In genomic region chr15:66131200-66131599, GRCh38 we compare ENCODE assay signal across 21 cellular contexts.
DNase-seq lines count a peak whose midpoint lies in the region; ATAC-seq, FAIRE-seq and TF ChIP-seq lines count a peak whose summit lies in the region.
"Had no signal": no experiment of that assay in that cellular context is flagged by ENCODE, and none has a peak within 500 bp of the region (broad histone marks: within the 10 kb centered on the region; RNA-seq: fewer than 3 reads in every experiment).

No MANE protein-coding gene starts in this region.

- H3K4me1 ChIP-seq in pancreas: peaks cover 0 to 3% (median 3%) of the 10 kb centered on the region in 3 donors
- H3K4me1 ChIP-seq: Peyer's patch had no signal

- intact Hi-C loops in pancreas (cut with DNase I): no loop called here

- no peaks in the 10 kb centered on the region for H3K27me3 ChIP-seq in pancreas
- H3K27me3 ChIP-seq: MG63, Peyer's patch had no signal

- DNase-seq in DMS79 treated with DMSO at 0.1 percent for 48 hours (lab: John Stamatoyannopoulos, UW) (peak; percentile 49), NCI-H2107 treated with DMSO at 0.1 percent for 48 hours (lab: John Stamatoyannopoulos, UW; ENCODE audit: unreplicated experiment) (peak; percentile 48), astrocyte of the hippocampus (ENCODE audit: low read depth, low spot score) (peak; percentile 49), pancreas (peak in 3 of 6 donors; percentile 33 to 41 (median 37)), islet precursor cell (no peak), GM19238 (ENCODE audit: insufficient read length, low spot score) (no peak), COLO668 (lab: John Stamatoyannopoulos, UW; ENCODE audit: unreplicated experiment) (no peak)
- DNase-seq: activated CD4-positive, alpha-beta T cell treated with anti-CD3 and anti-CD28 coated beads for 1 hour; activated CD8-positive, alpha-beta T cell treated with anti-CD3 and anti-CD28 coated beads, Interleukin-2, amount 10 ng/mL, durations not matched to agents 7 days and 5 days; activated effector memory CD4-positive, alpha-beta T cell treated with Interleukin-2 at 50 U/mL for 16 hours; activated naive CD8-positive, alpha-beta T cell treated with anti-CD3 and anti-CD28 coated beads, Interleukin-2, amount 10 ng/mL, durations not matched to agents 7 days and 5 days; activated T-cell treated with anti-CD3 and anti-CD28 coated beads for 4 hours; CD8-positive, alpha-beta memory T cell; DND-41; KBM-7; left colon; MG63; Peyer's patch had no signal

- no peak for FAIRE-seq in pancreas (lab: Jason Lieb, UNC)
- FAIRE-seq: HTR-8/SVneo had no signal

- H3K27ac ChIP-seq in pancreas: no peak overlapping the region
- H3K27ac ChIP-seq: Peyer's patch had no signal

- TF ChIP-seq CTCF in pancreas (IDR thresholded peaks at IDR 0.05): no peak

- 56 to 80% methylated on average over 4 of the region's 4 CpGs for WGBS in pancreas, 2 donors

- no peaks in the 10 kb centered on the region for H3K9me3 ChIP-seq in pancreas
- H3K9me3 ChIP-seq: MG63, Peyer's patch, tibial nerve had no signal

- ATAC-seq in pancreas: peak; percentile 31 to 86 (median 63)
- ATAC-seq: activated CD8-positive, alpha-beta T cell treated with anti-CD3 and anti-CD28 coated beads, Interleukin-2, amount 10 ng/mL, durations not matched to agents 7 days and 5 days; left colon; sciatic nerve had no signal

- H3K4me3 ChIP-seq in pancreas: no peak overlapping the region
- H3K4me3 ChIP-seq: MG63, Peyer's patch, tibial nerve had no signal

- no peaks in the 10 kb centered on the region for H3K36me3 ChIP-seq in pancreas
- H3K36me3 ChIP-seq: MG63, Peyer's patch, tibial nerve had no signal

Comparison
In these comparisons a context has a peak if more than half of its experiments do, and no peak if none do; other contexts are left out.
1. DNase-seq: peak in DMS79 treated with DMSO at 0.1 percent for 48 hours (single experiment), NCI-H2107 treated with DMSO at 0.1 percent for 48 hours (single experiment) and astrocyte of the hippocampus (single experiment); none in islet precursor cell (single experiment), GM19238 (single experiment) and COLO668 (single experiment).